ENCODE assay signal across 13 cellular contexts in genomic region chr2:231602874-231603467, GRCh38. TPM values are rescaled to one million over a fixed set of nuclear protein-coding genes. Genes with fewer than 3 reads are reported as not detected.
DNase-seq lines count a peak whose midpoint lies in the region; ATAC-seq and TF ChIP-seq lines count a peak whose summit lies in the region.
"Had no signal": no experiment of that assay in that cellular context is flagged by ENCODE, and none has a peak within 500 bp of the region (broad histone marks: within the 10 kb centered on the region; RNA-seq: fewer than 3 reads in every experiment).

No MANE protein-coding gene starts in this region.

- H3K79me2 ChIP-seq in PC-9 (ENCODE audit: low read depth) = no peaks in the 10 kb centered on the region

- WGBS in heart left ventricle, 4 donors = 60 to 80% (median 70%) methylated on average over 6 of the region's 6 CpGs

- H4K20me1 ChIP-seq in PC-9 (ENCODE audit: insufficient read depth) = no peaks in the 10 kb centered on the region

- no peak overlapping the region for H3K4me3 ChIP-seq in heart left ventricle
- H3K4me3 ChIP-seq in upper lobe of right lung = no peak overlapping the region
- no peak overlapping the region for H3K4me3 ChIP-seq in PC-9
- H3K4me3 ChIP-seq: K562 had no signal

- H3K4me1 ChIP-seq in heart left ventricle (peaks cover 7 to 52% (median 28%) of the 10 kb centered on the region in 12 donors), upper lobe of right lung (peaks cover 15% of the 10 kb centered on the region), PC-9 (replicated peaks; ENCODE audit: insufficient read depth) (peaks cover 13% of the 10 kb centered on the region; the same call in 1 of the 2 replicates)

- H3K9me2 ChIP-seq in PC-9 (ENCODE audit: insufficient read depth) = no peaks in the 10 kb centered on the region

- H3K27me3 ChIP-seq in heart left ventricle = no peaks in the 10 kb centered on the region
- H3K27me3 ChIP-seq in upper lobe of right lung = no peaks in the 10 kb centered on the region
- H3K27me3 ChIP-seq in PC-9 (ENCODE audit: insufficient read depth, low read depth) = no peaks in the 10 kb centered on the region
- H3K27me3 ChIP-seq: pancreas had no signal

- H3K4me1 Mint-ChIP-seq in dendritic cell treated with granulocyte-macrophage colony-stimulating factor and Interleukin-4, amounts not matched to agents 40 ng/mL and 50 ng/mL, for 4 days (ENCODE audit: low read depth) = peaks cover 29% of the 10 kb centered on the region
- H3K4me1 Mint-ChIP-seq in neural crest cell = peaks cover 39% of the 10 kb centered on the region
- H3K4me1 Mint-ChIP-seq in activated T-cell treated with anti-CD3 and anti-CD28 coated beads, Interleukin-2, amount 50 U/mL, for 72 hours (ENCODE audit: low read depth) = peaks cover 5% of the 10 kb centered on the region

- H3K36me3 ChIP-seq in heart left ventricle = no peaks in the 10 kb centered on the region
- no peaks in the 10 kb centered on the region for H3K36me3 ChIP-seq in upper lobe of right lung
- H3K36me3 ChIP-seq in PC-9 (ENCODE audit: low read depth) = no peaks in the 10 kb centered on the region
- H3K36me3 ChIP-seq: pancreas had no signal

- H3K36me3 Mint-ChIP-seq in dendritic cell treated with granulocyte-macrophage colony-stimulating factor and Interleukin-4, amounts not matched to agents 40 ng/mL and 50 ng/mL, for 4 days (ENCODE audit: low read depth) = no peaks in the 10 kb centered on the region
- no peaks in the 10 kb centered on the region for H3K36me3 Mint-ChIP-seq in neural crest cell (ENCODE audit: low read depth)
- H3K36me3 Mint-ChIP-seq in activated T-cell treated with anti-CD3 and anti-CD28 coated beads, Interleukin-2, amount 50 U/mL, for 72 hours (ENCODE audit: insufficient read depth in 2 of 2) = no peaks in the 10 kb centered on the region

- BruUV-seq in PC-9 (replicated peaks; lab: Mats Ljungman, UMichigan) = no TSS peak

- H3K9me3 ChIP-seq in heart left ventricle (no peaks in the 10 kb centered on the region), upper lobe of right lung (no peaks in the 10 kb centered on the region), PC-9 (ENCODE audit: insufficient read depth, low read depth) (no peaks in the 10 kb centered on the region)
- H3K9me3 ChIP-seq: pancreas had no signal

- peaks cover 23% of the 10 kb centered on the region for H3K27me3 Mint-ChIP-seq in dendritic cell treated with granulocyte-macrophage colony-stimulating factor and Interleukin-4, amounts not matched to agents 40 ng/mL and 50 ng/mL, for 4 days
- H3K27me3 Mint-ChIP-seq in neural crest cell (ENCODE audit: low read depth) = no peaks in the 10 kb centered on the region
- no peaks in the 10 kb centered on the region for H3K27me3 Mint-ChIP-seq in activated T-cell treated with anti-CD3 and anti-CD28 coated beads, Interleukin-2, amount 50 U/mL, for 72 hours (ENCODE audit: low read depth)

- H3K4me2 ChIP-seq in PC-9 = no peak overlapping the region

- ATAC-seq in heart left ventricle (no peak), Right ventricle myocardium inferior (no peak), upper lobe of right lung (no peak)
- ATAC-seq in activated T-cell treated with anti-CD3 and anti-CD28 coated beads, Interleukin-2, amount 50 U/mL, for 72 hours (replicated peaks in 1 of 2) = no peak
- ATAC-seq: K562, pancreas had no signal

- no peak overlapping the region for H2AFZ ChIP-seq in PC-9

- H3K27ac ChIP-seq in heart left ventricle = peak overlapping the region in 10 of 12 donors; percentile 96 to 100 (median 99)
- H3K27ac ChIP-seq in upper lobe of right lung = peak overlapping the region; percentile 100
- no peak overlapping the region for H3K27ac ChIP-seq in PC-9

- no peaks in the 10 kb centered on the region for H3K9me3 Mint-ChIP-seq in dendritic cell treated with granulocyte-macrophage colony-stimulating factor and Interleukin-4, amounts not matched to agents 40 ng/mL and 50 ng/mL, for 4 days
- no peaks in the 10 kb centered on the region for H3K9me3 Mint-ChIP-seq in neural crest cell
- H3K9me3 Mint-ChIP-seq in activated T-cell treated with anti-CD3 and anti-CD28 coated beads, Interleukin-2, amount 50 U/mL, for 72 hours = no peaks in the 10 kb centered on the region

- TF ChIP-seq CTCF in heart left ventricle (IDR thresholded peaks at IDR 0.05) (no peak), neural crest cell (conservative IDR thresholded peaks at IDR 0.05) (no peak), upper lobe of right lung (IDR thresholded peaks at IDR 0.05) (no peak), PC-9 (conservative IDR thresholded peaks at IDR 0.05) (no peak)

- CTCF ChIA-PET in PC-9 (lab: Charles Lee) = interaction anchor here (0.6 to 0.7 kb wide), 2 partner anchors 81 to 111 kb away, joined by 4 to 20 read pairs; no protein-coding TSS in a partner anchor

- TF ChIP-seq POLR2A in heart left ventricle (IDR thresholded peaks at IDR 0.05) = no peak

- POLR2A ChIA-PET in PC-9 (lab: Charles Lee; ENCODE audit: unreplicated experiment) = no interaction called here

- peaks cover 12% of the 10 kb centered on the region for H3F3A ChIP-seq in PC-9 (ENCODE audit: insufficient read depth, low read depth)

- intact Hi-C loops in heart left ventricle (cut with DNase I) = loop anchor here in 8 of 10 donors (1.0 to 10.0 kb wide), 4 partner anchors 40 to 182 kb away; partner anchors contain the start of genes COPS7B (in 1 of the 8) and PDE6D (in 1 of the 8)
- intact Hi-C loops in Right ventricle myocardium inferior (cut with DNase I) = loop anchor here (5.0 kb wide), 1 partner anchor 86 kb away; no protein-coding TSS in a partner anchor
- intact Hi-C loops in dendritic cell treated with granulocyte-macrophage colony-stimulating factor and Interleukin-4, amounts not matched to agents 40 ng/mL and 50 ng/mL, for 4 days (cut with micrococcal nuclease) = loop anchor here (5.0 kb wide), 1 partner anchor 86 kb away; no protein-coding TSS in a partner anchor
- intact Hi-C loops in upper lobe of right lung (cut with DNase I) = no loop called here
- intact Hi-C loops in PC-9 (cut with micrococcal nuclease; ENCODE audit: unreplicated experiment) = no loop called here

- peak in 1 of 5 donors; percentile 10 for DNase-seq in heart left ventricle
- DNase-seq in Right ventricle myocardium inferior (ENCODE audit: missing footprints) = no peak
- DNase-seq in neural crest cell (ENCODE audit: low read depth, low spot score) = no peak
- no peak for DNase-seq in upper lobe of right lung
- no peak for DNase-seq in activated T-cell treated with anti-CD3 and anti-CD28 coated beads, Interleukin-2, amount 50 U/mL, for 72 hours
- DNase-seq in NCI-H345 treated with DMSO at 0.1 percent for 48 hours (lab: John Stamatoyannopoulos, UW; ENCODE audit: unreplicated experiment) = no peak
- no peak for DNase-seq in PC-9
- DNase-seq: activated CD8-positive, alpha-beta memory T cell treated with anti-CD3 and anti-CD28 coated beads, Interleukin-2, amount 50 U/mL, for 48 hours; cortex of kidney; NCI-H524 treated with DMSO at 0.1 percent for 48 hours; pancreas had no signal

- no peak overlapping the region for H3K4me3 Mint-ChIP-seq in dendritic cell treated with granulocyte-macrophage colony-stimulating factor and Interleukin-4, amounts not matched to agents 40 ng/mL and 50 ng/mL, for 4 days
- peak overlapping the region; percentile 34 for H3K4me3 Mint-ChIP-seq in neural crest cell
- no peak overlapping the region for H3K4me3 Mint-ChIP-seq in activated T-cell treated with anti-CD3 and anti-CD28 coated beads, Interleukin-2, amount 50 U/mL, for 72 hours

- peak overlapping the region; percentile 79 for H3K27ac Mint-ChIP-seq in dendritic cell treated with granulocyte-macrophage colony-stimulating factor and Interleukin-4, amounts not matched to agents 40 ng/mL and 50 ng/mL, for 4 days
- peak overlapping the region; percentile 99 for H3K27ac Mint-ChIP-seq in neural crest cell (ENCODE audit: unreplicated experiment)
- H3K27ac Mint-ChIP-seq in activated T-cell treated with anti-CD3 and anti-CD28 coated beads, Interleukin-2, amount 50 U/mL, for 72 hours = no peak overlapping the region

RNA-seq across cellular contexts. Expression of gene TEX44, which starts 10.3 kb away (rescaled TPM):
- total RNA-seq in heart left ventricle (not detected), Right ventricle myocardium inferior (not detected), neural crest cell (not detected in 2 replicates), upper lobe of right lung (not detected), PC-9 (2021) (not detected in 2 replicates)
- polyA plus RNA-seq in heart left ventricle = not detected
- not detected for total RNA-seq in activated T-cell treated with anti-CD3 and anti-CD28 coated beads, Interleukin-2, amount 50 U/mL, for 72 hours
- total RNA-seq: K562, pancreas had no signal
- polyA plus RNA-seq: K562, pancreas had no signal

Comparison
In these comparisons a context has a peak if more than half of its experiments do, and no peak if none do; other contexts are left out.
1. intact Hi-C loops: an anchor here in heart left ventricle (1.0 to 10.0 kb wide), Right ventricle myocardium inferior (5.0 kb wide) and dendritic cell treated with granulocyte-macrophage colony-stimulating factor and Interleukin-4, amounts not matched to agents 40 ng/mL and 50 ng/mL, for 4 days (5.0 kb wide); none called in upper lobe of right lung and PC-9.